1 cellular context compared by ENCODE assay signal in genomic region chr1:156368157-156368658, GRCh38.
TF ChIP-seq lines count a peak whose summit lies in the region.

No MANE protein-coding gene starts in this region.

TF ChIP-seq in HepG2, 621 proteins besides CTCF, POLR2A, EP300 and RAD21 (continued from another document and continues in another):
- no peak for TF ChIP-seq ZGPAT (CRISPR knock-in tag; IDR thresholded peaks at IDR 0.05)
- TF ChIP-seq ZNF549 (CRISPR knock-in tag; IDR thresholded peaks at IDR 0.05), result no peak
- no peak for TF ChIP-seq RORA (CRISPR knock-in tag; IDR thresholded peaks at IDR 0.05)
- TF ChIP-seq ZNF281 (CRISPR knock-in tag; IDR thresholded peaks at IDR 0.05; ENCODE audit: borderline replicate concordance), result no peak
- TF ChIP-seq SUZ12 (IDR thresholded peaks at IDR 0.05; ENCODE audit: low read depth, low read length), result no peak
- no peak for TF ChIP-seq PRPF4 (IDR thresholded peaks at IDR 0.05; ENCODE audit: low read depth, low read length, poor library complexity, severe bottlenecking)
- TF ChIP-seq ZNF768 (CRISPR knock-in tag; IDR thresholded peaks at IDR 0.05), result peak; percentile 27; the same call in 1 of the 2 replicates
- TF ChIP-seq SNAI1 (CRISPR knock-in tag; IDR thresholded peaks at IDR 0.05; ENCODE audit: borderline replicate concordance), result no peak
- TF ChIP-seq NAIF1 (CRISPR knock-in tag; IDR thresholded peaks at IDR 0.05; ENCODE audit: borderline replicate concordance), result 0 out of 2 replicates have a peak, but pooled peaks have one; percentile 16
- TF ChIP-seq NR0B2 (CRISPR knock-in tag; IDR thresholded peaks at IDR 0.05), result no peak
- 0 out of 2 replicates have a peak, but pooled peaks have one; percentile 30 for TF ChIP-seq ZNF280B (CRISPR knock-in tag; IDR thresholded peaks at IDR 0.05; ENCODE audit: borderline replicate concordance)
- TF ChIP-seq SNAPC2 (CRISPR knock-in tag; IDR thresholded peaks at IDR 0.05), result no peak
- no peak for TF ChIP-seq HES4 (CRISPR knock-in tag; IDR thresholded peaks at IDR 0.05; ENCODE audit: borderline replicate concordance)
- TF ChIP-seq ZNF597 (CRISPR knock-in tag; IDR thresholded peaks at IDR 0.05), result no peak
- peak; percentile 59 for TF ChIP-seq NCOA2 (CRISPR knock-in tag; IDR thresholded peaks at IDR 0.05)
- TF ChIP-seq GRHL1 (CRISPR knock-in tag; conservative IDR thresholded peaks at IDR 0.05), result no peak
- TF ChIP-seq ARNT (IDR thresholded peaks at IDR 0.05), result no peak
- TF ChIP-seq PAXIP1 (CRISPR knock-in tag; conservative IDR thresholded peaks at IDR 0.05), result peak; percentile 70
- TF ChIP-seq JUNB (CRISPR knock-in tag; IDR thresholded peaks at IDR 0.05; ENCODE audit: borderline replicate concordance), result no peak
- no peak for TF ChIP-seq GABPB1 (CRISPR knock-in tag; IDR thresholded peaks at IDR 0.05)
- no peak for TF ChIP-seq GLMP (CRISPR knock-in tag; IDR thresholded peaks at IDR 0.05; ENCODE audit: borderline replicate concordance)
- TF ChIP-seq ZSCAN31 (CRISPR knock-in tag; IDR thresholded peaks at IDR 0.05; ENCODE audit: low read depth), result no peak
- TF ChIP-seq SMC3 (IDR thresholded peaks at IDR 0.05; ENCODE audit: low read length), result no peak
- no peak for TF ChIP-seq ZFP36 (IDR thresholded peaks at IDR 0.05; ENCODE audit: borderline replicate concordance, low read depth, low read length, partially characterized antibody)
- no peak; the same call in 1 of the 2 replicates for TF ChIP-seq TAF1 (CRISPR knock-in tag; IDR thresholded peaks at IDR 0.05)
- TF ChIP-seq ZNF530 (CRISPR knock-in tag; IDR thresholded peaks at IDR 0.05; ENCODE audit: low read depth), result no peak
- TF ChIP-seq SPEN (CRISPR knock-in tag; IDR thresholded peaks at IDR 0.05; ENCODE audit: low read depth), result no peak
- TF ChIP-seq EHMT2 (IDR thresholded peaks at IDR 0.05; ENCODE audit: borderline replicate concordance, low read depth, low read length), result peak; percentile 50; the same call in 1 of the 2 replicates
- peak; percentile 62; the same call in 1 of the 2 replicates for TF ChIP-seq POLR2G (IDR thresholded peaks at IDR 0.05; ENCODE audit: low read depth, low read length)
- no peak for TF ChIP-seq E2F5 (CRISPR knock-in tag; conservative IDR thresholded peaks at IDR 0.05)
- TF ChIP-seq ZNF652 (CRISPR knock-in tag; IDR thresholded peaks at IDR 0.05; ENCODE audit: borderline replicate concordance, low read depth), result peak; percentile 98
- no peak for TF ChIP-seq BRF2 (CRISPR knock-in tag; IDR thresholded peaks at IDR 0.05)
- TF ChIP-seq XRCC5 (optimal IDR thresholded peaks at IDR 0.05; ENCODE audit: low read length), result no peak
- peak; percentile 51; the same call in 1 of the 2 replicates for TF ChIP-seq SAP130 (CRISPR knock-in tag; IDR thresholded peaks at IDR 0.05; ENCODE audit: low read depth)
